Comparison of ENCODE assay signal across 13 cellular contexts in the genomic region with DNA sequence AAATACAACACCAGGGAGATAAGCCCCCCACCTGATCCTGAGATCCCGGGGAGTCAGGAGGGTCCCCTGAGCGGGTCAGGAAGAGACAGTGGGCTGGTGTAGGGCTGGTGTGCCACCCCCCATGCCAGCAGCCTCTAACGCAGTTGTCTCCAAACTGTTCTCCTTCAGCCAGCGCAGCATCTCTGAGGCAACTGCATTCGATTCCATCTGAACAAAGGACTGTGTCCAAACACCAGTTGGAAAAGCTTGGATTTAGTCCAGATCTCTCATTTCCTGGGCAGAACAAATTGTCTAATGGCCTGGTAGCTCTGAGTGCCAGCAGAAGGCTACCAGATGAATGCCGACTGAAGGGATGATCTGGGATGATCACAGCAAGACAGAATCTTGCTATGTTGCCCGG.
DNase-seq lines count a peak whose midpoint lies in the region; ATAC-seq and TF ChIP-seq lines count a peak whose summit lies in the region.
"Had no signal": no experiment of that assay in that cellular context is flagged by ENCODE, and none has a peak within 500 bp of the region (broad histone marks: within the 10 kb centered on the region; RNA-seq: fewer than 3 reads in every experiment).

No MANE protein-coding gene starts in this region.

- peak overlapping the region; percentile 12 for H3K27ac ChIP-seq in layer of hippocampus (ENCODE audit: low read depth, low read length)
- H3K27ac ChIP-seq: heart left ventricle, transverse colon had no signal

- no peak overlapping the region for H3K4me3 ChIP-seq in astrocyte of the spinal cord (ENCODE audit: low read depth, low read length)
- H3K4me3 ChIP-seq: heart left ventricle, transverse colon had no signal

- no peaks in the 10 kb centered on the region for H3K27me3 ChIP-seq in layer of hippocampus (ENCODE audit: control insufficient read depth, insufficient read depth, low read length)
- H3K27me3 ChIP-seq: heart left ventricle, transverse colon had no signal

- in situ Hi-C loops in astrocyte of the spinal cord (cut with HindIII; ENCODE audit: low sequenced_read_pairs): no loop called here

- ATAC-seq in GM21447 (IDR thresholded peaks at IDR 0.05; ENCODE audit: unreplicated experiment) (no peak), HG03460 (IDR thresholded peaks at IDR 0.05; ENCODE audit: unreplicated experiment) (no peak)

- no peak for TF ChIP-seq CTCF in astrocyte of the spinal cord (IDR thresholded peaks at IDR 0.05; ENCODE audit: low read depth, low read length)

- DNase-seq in DMS153 (lab: John Stamatoyannopoulos, UW) (peak; percentile 74), NCI-H1694 (lab: John Stamatoyannopoulos, UW) (peak; percentile 53), astrocyte of the spinal cord (ENCODE audit: low read depth, low spot score) (peak; percentile 21), NCI-H187 (lab: John Stamatoyannopoulos, UW) (no peak), NCI-H82 (lab: John Stamatoyannopoulos, UW) (no peak)
- DNase-seq: heart left ventricle; left cardiac atrium; MM.1S; stimulated activated CD4-positive, alpha-beta T cell treated with anti-CD3 and anti-CD28 coated beads, Interleukin-2, amount 100 ng/mL, for 24 hours; transverse colon had no signal

Comparison
In these comparisons a context has a peak if more than half of its experiments do, and no peak if none do; other contexts are left out.
1. DNase-seq: peak in DMS153 (single experiment), NCI-H1694 (single experiment) and astrocyte of the spinal cord (single experiment); none in NCI-H187 (0 of 2) and NCI-H82 (single experiment).